Comparison of ENCODE assay signal across 26 cellular contexts in genomic region chr16:86069736-86070298, GRCh38.
"Had no signal": no experiment of that assay in that cellular context is flagged by ENCODE, and none has a peak within 500 bp of the region (broad histone marks: within the 10 kb centered on the region; RNA-seq: fewer than 3 reads in every experiment).

No MANE protein-coding gene starts in this region.

- ATAC-seq: gastrocnemius medialis; left colon; left ventricle myocardium superior; right lobe of liver; stimulated activated naive CD8-positive, alpha-beta T cell treated with anti-CD3 and anti-CD28 coated beads, Interleukin-15, amount 100 ng/mL, for 72 hours had no signal

- H3K4me3 ChIP-seq: gastrocnemius medialis, heart left ventricle, hepatocyte, lung, mucosa of descending colon, right lobe of liver, suprapubic skin, transverse colon, vagina had no signal

- H3K4me1 ChIP-seq: gastrocnemius medialis, heart left ventricle, right lobe of liver, suprapubic skin, transverse colon, vagina had no signal

- H3K9me3 Mint-ChIP-seq: memory B cell; mesothelial cell of epicardium; stimulated activated naive CD8-positive, alpha-beta T cell treated with anti-CD3 and anti-CD28 coated beads, Interleukin-15, amount 100 ng/mL, for 72 hours had no signal

- H3K27me3 ChIP-seq: hepatocyte, transverse colon, vagina had no signal

- DNase-seq: cortex of kidney; effector CD4-positive, alpha-beta T cell; gastrocnemius medialis; heart left ventricle; left colon; left ventricle myocardium superior; mucosa of descending colon; naive B cell; small intestine; stimulated activated CD4-positive, alpha-beta T cell treated with anti-CD3 and anti-CD28 coated beads, Interleukin-12 subunit alpha, Interleukin-12 subunit beta, amount 100 ng/mL, for 4 hours; stimulated activated CD4-positive, alpha-beta T cell treated with anti-CD3 and anti-CD28 coated beads, Interleukin-1b, Interleukin-23, amount 100 ng/mL, for 48 hours; stimulated activated CD4-positive, alpha-beta T cell treated with anti-CD3 and anti-CD28 coated beads, Interleukin-4, amount 100 ng/mL, for 1 hour; stimulated activated CD8-positive, alpha-beta memory T cell treated with anti-CD3 and anti-CD28 coated beads, Interleukin-4, amount 100 ng/mL, for 48 hours; stimulated activated naive CD4-positive, alpha-beta T cell; stimulated activated naive CD8-positive, alpha-beta T cell treated with anti-CD3 and anti-CD28 coated beads, Interleukin-15, amount 100 ng/mL, for 72 hours; transverse colon had no signal

- H3K27ac ChIP-seq: gastrocnemius medialis, heart left ventricle, hepatocyte, neutrophil, parathyroid adenoma, right lobe of liver, suprapubic skin, transverse colon, vagina had no signal

- H3K4me1 Mint-ChIP-seq: memory B cell; naive B cell; stimulated activated naive CD8-positive, alpha-beta T cell treated with anti-CD3 and anti-CD28 coated beads, Interleukin-15, amount 100 ng/mL, for 72 hours had no signal

- H2AFZ ChIP-seq: hepatocyte, parathyroid adenoma had no signal

- H3K27ac Mint-ChIP-seq: memory B cell; mesothelial cell of epicardium; naive B cell; progenitor cell of endocrine pancreas; stimulated activated naive CD8-positive, alpha-beta T cell treated with anti-CD3 and anti-CD28 coated beads, Interleukin-15, amount 100 ng/mL, for 72 hours had no signal

- H3K4me2 ChIP-seq: hepatocyte had no signal

- H3K9ac ChIP-seq: parathyroid adenoma had no signal

- H3K9me3 ChIP-seq: gastrocnemius medialis, heart left ventricle, mucosa of descending colon, neutrophil, right lobe of liver, suprapubic skin, transverse colon, vagina had no signal

- H3K36me3 ChIP-seq: gastrocnemius medialis, heart left ventricle, neutrophil, right lobe of liver, suprapubic skin, transverse colon, vagina had no signal

- H3K4me3 Mint-ChIP-seq: memory B cell; mesothelial cell of epicardium; stimulated activated naive CD8-positive, alpha-beta T cell treated with anti-CD3 and anti-CD28 coated beads, Interleukin-15, amount 100 ng/mL, for 72 hours had no signal

- H3K36me3 Mint-ChIP-seq: memory B cell, mesothelial cell of epicardium, naive B cell had no signal
